20 cellular contexts compared by ENCODE assay signal in the genomic region with DNA sequence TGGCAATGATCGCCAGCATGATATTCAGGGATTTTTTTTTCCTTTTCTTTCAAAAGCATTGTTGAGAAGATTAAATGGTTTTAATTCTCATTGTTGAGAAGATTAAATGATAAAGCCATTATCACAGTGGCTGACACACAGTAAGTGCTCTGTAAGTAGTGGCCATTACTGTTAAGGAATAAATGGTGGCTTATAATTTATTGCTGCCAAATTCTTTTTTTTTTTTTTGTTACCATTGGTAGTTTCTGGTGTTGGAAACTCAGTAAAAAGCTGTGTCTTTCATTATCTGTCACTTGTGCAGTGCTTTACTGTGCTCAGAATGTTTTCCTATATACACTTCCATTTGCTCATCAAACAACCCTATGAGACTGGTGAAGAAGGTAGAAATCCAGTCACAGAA.
DNase-seq lines count a peak whose midpoint lies in the region; ATAC-seq and TF ChIP-seq lines count a peak whose summit lies in the region.
"Had no signal": no experiment of that assay in that cellular context is flagged by ENCODE, and none has a peak within 500 bp of the region (broad histone marks: within the 10 kb centered on the region; RNA-seq: fewer than 3 reads in every experiment).

No MANE protein-coding gene starts in this region.

- no peaks in the 10 kb centered on the region for H3K9me3 ChIP-seq in HEK293 (ENCODE audit: control insufficient read depth, insufficient read depth, low read depth, low read length)
- H3K9me3 ChIP-seq: BE2C had no signal

- no peak overlapping the region for H3K27ac ChIP-seq in HEK293 (ENCODE audit: extremely low read depth, low read depth, low read length)
- H3K27ac ChIP-seq: BLaER1 had no signal

- no peaks in the 10 kb centered on the region for H3K27me3 Mint-ChIP-seq in effector memory CD8-positive, alpha-beta T cell
- H3K27me3 Mint-ChIP-seq: CD4-positive, alpha-beta memory T cell; CD4-positive, CD25-positive, alpha-beta regulatory T cell; CD8-positive, alpha-beta memory T cell had no signal

- H3K4me1 Mint-ChIP-seq in effector memory CD8-positive, alpha-beta T cell (ENCODE audit: low read depth in 2 of 2): peaks cover 25 to 52% of the 10 kb centered on the region in 2 donors

- H3K4me3 Mint-ChIP-seq in effector memory CD8-positive, alpha-beta T cell: no peak overlapping the region
- H3K4me3 Mint-ChIP-seq: CD14-positive monocyte had no signal

- peaks cover 20% of the 10 kb centered on the region for H3K36me3 Mint-ChIP-seq in effector memory CD8-positive, alpha-beta T cell (ENCODE audit: insufficient read depth)

- peaks cover 0 to 4% of the 10 kb centered on the region in 2 experiments; a peak in 2 of 3 replicates for H3K36me3 ChIP-seq in HEK293 (ENCODE audit: control insufficient read depth in 2 of 2, insufficient read depth in 1 of 2, low read length in 2 of 2)
- H3K36me3 ChIP-seq: BE2C had no signal

- peak; percentile 9 for DNase-seq in NCI-H82 (lab: John Stamatoyannopoulos, UW)
- no peak for DNase-seq in NCI-H82 treated with DMSO at 0.1 percent for 48 hours (lab: John Stamatoyannopoulos, UW; ENCODE audit: unreplicated experiment)
- no peak for DNase-seq in HEK293T (ENCODE audit: extremely low spot score)
- no peak for DNase-seq in effector memory CD8-positive, alpha-beta T cell
- no peak for DNase-seq in D341Med (ENCODE audit: low spot score)
- DNase-seq in stimulated activated naive CD4-positive, alpha-beta T cell (lab: John Stamatoyannopoulos, UW): no peak
- DNase-seq: 8988T; ACHN; BE2C; C1 segment of cervical spinal cord; CD4-positive, alpha-beta memory T cell; CD4-positive, CD25-positive, alpha-beta regulatory T cell; CD8-positive, alpha-beta memory T cell; COR-L47; DMS79 treated with DMSO at 0.1 percent for 48 hours; GF-D8 had no signal

- H3K4me3 ChIP-seq in HEK293 (ENCODE audit: low read depth, low read length): no peak overlapping the region
- H3K4me3 ChIP-seq: BLaER1 had no signal

- TF ChIP-seq CTCF in HEK293 (tag by site-specific recombination; IDR thresholded peaks at IDR 0.05): no peak

- POLR2A ChIA-PET in HEK293 (lab: Yijun Ruan, JAX) (no interaction called here), HEK293T (lab: Yijun Ruan, JAX) (no interaction called here)

- H3K27ac Mint-ChIP-seq in effector memory CD8-positive, alpha-beta T cell: peak overlapping the region; percentile 41 to 77

- ATAC-seq in effector memory CD8-positive, alpha-beta T cell (replicated peaks): no peak
- no peak for ATAC-seq in HG02840 (IDR thresholded peaks at IDR 0.05; ENCODE audit: low FRiP score, unreplicated experiment)

- H3K4me1 ChIP-seq in HEK293 (ENCODE audit: control insufficient read depth, insufficient read depth, low read length): peaks cover 14% of the 10 kb centered on the region
- H3K4me1 ChIP-seq: BE2C, BLaER1 had no signal

- H3K9me3 Mint-ChIP-seq in effector memory CD8-positive, alpha-beta T cell: no peaks in the 10 kb centered on the region
- H3K9me3 Mint-ChIP-seq: CD4-positive, alpha-beta memory T cell; CD8-positive, alpha-beta memory T cell had no signal

- CTCF ChIA-PET in HEK293 (lab: Yijun Ruan, JAX) (no interaction called here), HEK293T (lab: Yijun Ruan, JAX) (no interaction called here)

TF ChIP-seq in HEK293, 187 proteins besides CTCF, POLR2A, EP300 and RAD21:
- TF ChIP-seq, protein P1, sequence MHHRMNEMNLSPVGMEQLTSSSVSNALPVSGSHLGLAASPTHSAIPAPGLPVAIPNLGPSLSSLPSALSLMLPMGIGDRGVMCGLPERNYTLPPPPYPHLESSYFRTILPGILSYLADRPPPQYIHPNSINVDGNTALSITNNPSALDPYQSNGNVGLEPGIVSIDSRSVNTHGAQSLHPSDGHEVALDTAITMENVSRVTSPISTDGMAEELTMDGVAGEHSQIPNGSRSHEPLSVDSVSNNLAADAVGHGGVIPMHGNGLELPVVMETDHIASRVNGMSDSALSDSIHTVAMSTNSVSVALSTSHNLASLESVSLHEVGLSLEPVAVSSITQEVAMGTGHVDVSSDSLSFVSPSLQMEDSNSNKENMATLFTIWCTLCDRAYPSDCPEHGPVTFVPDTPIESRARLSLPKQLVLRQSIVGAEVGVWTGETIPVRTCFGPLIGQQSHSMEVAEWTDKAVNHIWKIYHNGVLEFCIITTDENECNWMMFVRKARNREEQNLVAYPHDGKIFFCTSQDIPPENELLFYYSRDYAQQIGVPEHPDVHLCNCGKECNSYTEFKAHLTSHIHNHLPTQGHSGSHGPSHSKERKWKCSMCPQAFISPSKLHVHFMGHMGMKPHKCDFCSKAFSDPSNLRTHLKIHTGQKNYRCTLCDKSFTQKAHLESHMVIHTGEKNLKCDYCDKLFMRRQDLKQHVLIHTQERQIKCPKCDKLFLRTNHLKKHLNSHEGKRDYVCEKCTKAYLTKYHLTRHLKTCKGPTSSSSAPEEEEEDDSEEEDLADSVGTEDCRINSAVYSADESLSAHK (tag by site-specific recombination; IDR thresholded peaks at IDR 0.05): peak; percentile 67; the same call in 1 of the 2 replicates
- no peak for TF ChIP-seq ZNF174 (tag by site-specific recombination; IDR thresholded peaks at IDR 0.05)
- TF ChIP-seq, protein P2, sequence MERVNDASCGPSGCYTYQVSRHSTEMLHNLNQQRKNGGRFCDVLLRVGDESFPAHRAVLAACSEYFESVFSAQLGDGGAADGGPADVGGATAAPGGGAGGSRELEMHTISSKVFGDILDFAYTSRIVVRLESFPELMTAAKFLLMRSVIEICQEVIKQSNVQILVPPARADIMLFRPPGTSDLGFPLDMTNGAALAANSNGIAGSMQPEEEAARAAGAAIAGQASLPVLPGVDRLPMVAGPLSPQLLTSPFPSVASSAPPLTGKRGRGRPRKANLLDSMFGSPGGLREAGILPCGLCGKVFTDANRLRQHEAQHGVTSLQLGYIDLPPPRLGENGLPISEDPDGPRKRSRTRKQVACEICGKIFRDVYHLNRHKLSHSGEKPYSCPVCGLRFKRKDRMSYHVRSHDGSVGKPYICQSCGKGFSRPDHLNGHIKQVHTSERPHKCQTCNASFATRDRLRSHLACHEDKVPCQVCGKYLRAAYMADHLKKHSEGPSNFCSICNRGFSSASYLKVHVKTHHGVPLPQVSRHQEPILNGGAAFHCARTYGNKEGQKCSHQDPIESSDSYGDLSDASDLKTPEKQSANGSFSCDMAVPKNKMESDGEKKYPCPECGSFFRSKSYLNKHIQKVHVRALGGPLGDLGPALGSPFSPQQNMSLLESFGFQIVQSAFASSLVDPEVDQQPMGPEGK (tag by site-specific recombination; IDR thresholded peaks at IDR 0.05): no peak

TF ChIP-seq in HEK293T, 16 proteins besides CTCF, POLR2A, EP300 and RAD21:
- no peak for TF ChIP-seq ELF4 (IDR thresholded peaks at IDR 0.05)
- peak; percentile 32; the same call in 1 of the 2 replicates for TF ChIP-seq ZNF384 (IDR thresholded peaks at IDR 0.05)
- no peak for TF ChIP-seq SP1 (IDR thresholded peaks at IDR 0.05)
- no peak for TF ChIP-seq HDGF (IDR thresholded peaks at IDR 0.05; ENCODE audit: borderline replicate concordance)
- TF ChIP-seq SUZ12 (IDR thresholded peaks at IDR 0.05): no peak
- TF ChIP-seq TARDBP (IDR thresholded peaks at IDR 0.05): no peak
- no peak for TF ChIP-seq L3MBTL2 (conservative IDR thresholded peaks at IDR 0.05)
- TF ChIP-seq FOXA1 (IDR thresholded peaks at IDR 0.05): no peak
- TF ChIP-seq FOXM1 (IDR thresholded peaks at IDR 0.05; ENCODE audit: borderline replicate concordance): no peak
- TF ChIP-seq BHLHE40 (IDR thresholded peaks at IDR 0.05; ENCODE audit: borderline replicate concordance): no peak
- no peak for TF ChIP-seq NFRKB (IDR thresholded peaks at IDR 0.05)
- TF ChIP-seq, protein P3, sequence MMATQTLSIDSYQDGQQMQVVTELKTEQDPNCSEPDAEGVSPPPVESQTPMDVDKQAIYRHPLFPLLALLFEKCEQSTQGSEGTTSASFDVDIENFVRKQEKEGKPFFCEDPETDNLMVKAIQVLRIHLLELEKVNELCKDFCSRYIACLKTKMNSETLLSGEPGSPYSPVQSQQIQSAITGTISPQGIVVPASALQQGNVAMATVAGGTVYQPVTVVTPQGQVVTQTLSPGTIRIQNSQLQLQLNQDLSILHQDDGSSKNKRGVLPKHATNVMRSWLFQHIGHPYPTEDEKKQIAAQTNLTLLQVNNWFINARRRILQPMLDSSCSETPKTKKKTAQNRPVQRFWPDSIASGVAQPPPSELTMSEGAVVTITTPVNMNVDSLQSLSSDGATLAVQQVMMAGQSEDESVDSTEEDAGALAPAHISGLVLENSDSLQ (IDR thresholded peaks at IDR 0.05): peak; percentile 70
